22 cellular contexts compared by ENCODE assay signal in genomic region chr19:56829586-56829985, GRCh38.
"Had no signal": no experiment of that assay in that cellular context is flagged by ENCODE, and none has a peak within 500 bp of the region (broad histone marks: within the 10 kb centered on the region; RNA-seq: fewer than 3 reads in every experiment).

No MANE protein-coding gene starts in this region.

- ATAC-seq: left colon; mucosa of descending colon; naive thymus-derived CD4-positive, alpha-beta T cell; natural killer cell treated with Interleukin-12 subunit alpha and Interleukin-12 subunit beta and Interleukin-15 and Interleukin-18, amount 100 ng/mL, for 72 hours; sciatic nerve; stimulated activated naive B cell treated with anti-CD40 and anti-IgM and Interleukin-4, amounts not matched to agents 10 μg/mL and 1 μg/mL and 100 μg/mL, for 72 hours; stimulated activated naive CD8-positive, alpha-beta T cell treated with anti-CD3 and anti-CD28 coated beads, Interleukin-15, Interleukin-2, amounts not matched to agents 100 U/mL and 50 U/mL, for 24 hours had no signal

- DNase-seq: hypothalamus; immature natural killer cell; kidney; left colon; left ventricle myocardium inferior; midbrain; mucosa of descending colon; naive thymus-derived CD4-positive, alpha-beta T cell; ovary; stimulated activated CD4-positive, alpha-beta T cell treated with anti-CD3 and anti-CD28 coated beads, Interleukin-12 subunit alpha, Interleukin-12 subunit beta, amount 100 ng/mL, for 4 hours; stimulated activated CD4-positive, alpha-beta T cell treated with anti-CD3 and anti-CD28 coated beads, Interleukin-15, amount 100 ng/mL, for 24 hours; stimulated activated CD4-positive, alpha-beta T cell treated with anti-CD3 and anti-CD28 coated beads, Interleukin-2, amount 100 ng/mL, for 24 hours; stimulated activated CD4-positive, alpha-beta T cell treated with anti-CD3 and anti-CD28 coated beads, Interleukin-4, amount 100 ng/mL, for 1 hour; stimulated activated naive B cell treated with anti-CD40 and anti-IgM and Interleukin-4, amounts not matched to agents 10 μg/mL and 1 μg/mL and 100 μg/mL, for 72 hours; stimulated activated naive CD8-positive, alpha-beta T cell treated with anti-CD3 and anti-CD28 coated beads, Interleukin-15, Interleukin-2, amounts not matched to agents 100 U/mL and 50 U/mL, for 24 hours; stomach; testis; thyroid gland; transverse colon; upper lobe of left lung had no signal
